ENCODE assay signal across 1 cellular context in genomic region chr17:46870116-46870803, GRCh38.
A peak's percentile ranks its signal among the peaks of the same experiment; 100 is the strongest.
TF ChIP-seq lines count a peak whose summit lies in the region.

No MANE protein-coding gene starts in this region.

TF ChIP-seq in HepG2, 621 proteins besides CTCF, POLR2A, EP300 and RAD21 (continued from another document and continues in another):
- no peak for TF ChIP-seq USF2 (IDR thresholded peaks at IDR 0.05; ENCODE audit: low read depth, low read length)
- no peak for TF ChIP-seq USF2 (CRISPR knock-in tag; IDR thresholded peaks at IDR 0.05; ENCODE audit: borderline replicate concordance)
- TF ChIP-seq ETV6 (CRISPR knock-in tag; conservative IDR thresholded peaks at IDR 0.05) = no peak
- TF ChIP-seq SMYD3 (CRISPR knock-in tag; IDR thresholded peaks at IDR 0.05) = no peak
- TF ChIP-seq ZFP91 (CRISPR knock-in tag; IDR thresholded peaks at IDR 0.05; ENCODE audit: borderline replicate concordance) = peak; percentile 62; the same call in 1 of the 2 replicates
- no peak for TF ChIP-seq ARNT2 (CRISPR knock-in tag; IDR thresholded peaks at IDR 0.05; ENCODE audit: low read depth)
- no peak; the same call in 1 of the 2 replicates for TF ChIP-seq KMT2A (CRISPR knock-in tag; IDR thresholded peaks at IDR 0.05)
- TF ChIP-seq CSRNP2 (CRISPR knock-in tag; conservative IDR thresholded peaks at IDR 0.05; ENCODE audit: low read depth) = no peak
- no peak; the same call in 1 of the 2 replicates for TF ChIP-seq PHF8 (CRISPR knock-in tag; IDR thresholded peaks at IDR 0.05)
- TF ChIP-seq SAFB2 (CRISPR knock-in tag; IDR thresholded peaks at IDR 0.05; ENCODE audit: borderline replicate concordance, low read depth) = no peak
- TF ChIP-seq ZBTB7A (CRISPR knock-in tag; IDR thresholded peaks at IDR 0.05) = no peak
- no peak for TF ChIP-seq NAIF1 (CRISPR knock-in tag; IDR thresholded peaks at IDR 0.05; ENCODE audit: borderline replicate concordance)
- no peak for TF ChIP-seq TCF7 (IDR thresholded peaks at IDR 0.05; ENCODE audit: low read depth)
- peak; percentile 48; the same call in 1 of the 2 replicates for TF ChIP-seq ZNF580 (CRISPR knock-in tag; IDR thresholded peaks at IDR 0.05; ENCODE audit: borderline replicate concordance, low read depth)
- no peak for TF ChIP-seq ZNF569 (CRISPR knock-in tag; IDR thresholded peaks at IDR 0.05; ENCODE audit: borderline replicate concordance)
- TF ChIP-seq TOPORS (CRISPR knock-in tag; IDR thresholded peaks at IDR 0.05) = no peak
- no peak for TF ChIP-seq ZSCAN9 (CRISPR knock-in tag; IDR thresholded peaks at IDR 0.05; ENCODE audit: borderline replicate concordance)
- TF ChIP-seq ZNF441 (CRISPR knock-in tag; IDR thresholded peaks at IDR 0.05; ENCODE audit: borderline replicate concordance) = 0 out of 2 replicates have a peak, but pooled peaks have one; percentile 37
- TF ChIP-seq EEA1 (CRISPR knock-in tag; IDR thresholded peaks at IDR 0.05; ENCODE audit: borderline replicate concordance) = no peak
- peak; percentile 67 for TF ChIP-seq RARA (CRISPR knock-in tag; IDR thresholded peaks at IDR 0.05)
- TF ChIP-seq ZHX1 (CRISPR knock-in tag; IDR thresholded peaks at IDR 0.05; ENCODE audit: low read depth) = no peak
- peak; percentile 13; the same call in 1 of the 2 replicates for TF ChIP-seq ZNF761 (CRISPR knock-in tag; conservative IDR thresholded peaks at IDR 0.05)
- TF ChIP-seq ZNF318 (CRISPR knock-in tag; IDR thresholded peaks at IDR 0.05) = no peak
- no peak for TF ChIP-seq SRF (IDR thresholded peaks at IDR 0.05; ENCODE audit: low read depth, low read length)
- no peak for TF ChIP-seq SOX5 (CRISPR knock-in tag; IDR thresholded peaks at IDR 0.05; ENCODE audit: borderline replicate concordance)
- TF ChIP-seq NR2F6 (IDR thresholded peaks at IDR 0.05) = 0 out of 2 replicates have a peak, but pooled peaks have one; percentile 52
- TF ChIP-seq NR2F6 (CRISPR knock-in tag; IDR thresholded peaks at IDR 0.05) = peak; percentile 65
- no peak for TF ChIP-seq MLX (CRISPR knock-in tag; IDR thresholded peaks at IDR 0.05)
- TF ChIP-seq NKX3-1 (CRISPR knock-in tag; IDR thresholded peaks at IDR 0.05) = no peak
- no peak for TF ChIP-seq KAT7 (CRISPR knock-in tag; IDR thresholded peaks at IDR 0.05; ENCODE audit: borderline replicate concordance)
- TF ChIP-seq AGO1 (IDR thresholded peaks at IDR 0.05; ENCODE audit: low read depth, low read length, poor library complexity, severe bottlenecking) = no peak
- 0 out of 2 replicates have a peak, but pooled peaks have one; percentile 47 for TF ChIP-seq ZNF891 (CRISPR knock-in tag; IDR thresholded peaks at IDR 0.05)
- no peak for TF ChIP-seq ZNF503 (CRISPR knock-in tag; IDR thresholded peaks at IDR 0.05)
- no peak for TF ChIP-seq HNRNPH1 (optimal IDR thresholded peaks at IDR 0.05; ENCODE audit: low read depth, low read length)
- no peak for TF ChIP-seq MTERF4 (CRISPR knock-in tag; IDR thresholded peaks at IDR 0.05)
- no peak for TF ChIP-seq BATF2 (CRISPR knock-in tag; IDR thresholded peaks at IDR 0.05)
- no peak for TF ChIP-seq U2AF1 (optimal IDR thresholded peaks at IDR 0.05; ENCODE audit: low read depth, low read length)
